In genomic region chr6:167403427-167403826, GRCh38 we compare ENCODE assay signal across 29 cellular contexts.
"Had no signal": no experiment of that assay in that cellular context is flagged by ENCODE, and none has a peak within 500 bp of the region (broad histone marks: within the 10 kb centered on the region; RNA-seq: fewer than 3 reads in every experiment).

No MANE protein-coding gene starts in this region.

- H3K9me3 Mint-ChIP-seq: naive thymus-derived CD8-positive, alpha-beta T cell; nephron; neural crest cell; stimulated activated naive B cell treated with anti-CD40 and anti-IgM and Interleukin-4, amounts not matched to agents 10 μg/mL and 1 μg/mL and 100 μg/mL, for 72 hours had no signal

- ATAC-seq: left cardiac atrium; left lung; lower lobe of right lung; naive thymus-derived CD8-positive, alpha-beta T cell; sciatic nerve; stimulated activated naive B cell treated with anti-CD40 and anti-IgM and Interleukin-4, amounts not matched to agents 10 μg/mL and 1 μg/mL and 100 μg/mL, for 72 hours; stimulated activated naive CD8-positive, alpha-beta T cell treated with anti-CD3 and anti-CD28 coated beads, Interleukin-15, Interleukin-2, amounts not matched to agents 100 U/mL and 50 U/mL, for 24 hours had no signal

- H3K4me3 Mint-ChIP-seq: immature natural killer cell; naive thymus-derived CD8-positive, alpha-beta T cell; nephron; neural crest cell; stimulated activated naive B cell treated with anti-CD40 and anti-IgM and Interleukin-4, amounts not matched to agents 10 μg/mL and 1 μg/mL and 100 μg/mL, for 72 hours had no signal

- H3K4me3 ChIP-seq: left lung, lower lobe of right lung, ovary, right atrium auricular region, skin epidermis, stomach, testis, thyroid gland, transverse colon, upper lobe of left lung, vagina had no signal

- H3K4me1 Mint-ChIP-seq: immature natural killer cell; naive thymus-derived CD8-positive, alpha-beta T cell; nephron; stimulated activated naive B cell treated with anti-CD40 and anti-IgM and Interleukin-4, amounts not matched to agents 10 μg/mL and 1 μg/mL and 100 μg/mL, for 72 hours had no signal

- H3K27me3 ChIP-seq: left lung, ovary, right atrium auricular region, stomach, testis, thyroid gland, transverse colon, upper lobe of left lung, vagina had no signal

- H3K36me3 Mint-ChIP-seq: immature natural killer cell; naive thymus-derived CD8-positive, alpha-beta T cell; stimulated activated naive B cell treated with anti-CD40 and anti-IgM and Interleukin-4, amounts not matched to agents 10 μg/mL and 1 μg/mL and 100 μg/mL, for 72 hours had no signal

- FAIRE-seq: islet of Langerhans had no signal

- H3K4me1 ChIP-seq: left lung, lower lobe of right lung, right atrium auricular region, stomach, testis, upper lobe of left lung, vagina had no signal

- H3K9me3 ChIP-seq: left lung, lower lobe of right lung, ovary, right atrium auricular region, stomach, testis, thyroid gland, transverse colon, upper lobe of left lung, vagina had no signal

- H3K36me3 ChIP-seq: left lung, lower lobe of right lung, ovary, right atrium auricular region, stomach, thyroid gland, transverse colon, upper lobe of left lung, vagina had no signal

- DNase-seq: hypothalamus; immature natural killer cell; kidney glomerular epithelial cell; left cardiac atrium; left lung; lower lobe of right lung; mammary epithelial cell; mesenchymal stem cell; naive thymus-derived CD8-positive, alpha-beta T cell; ovary; stimulated activated CD4-positive, alpha-beta T cell treated with anti-CD3 and anti-CD28 coated beads, Interleukin-12 subunit alpha, Interleukin-12 subunit beta, amount 100 ng/mL, for 4 hours; stimulated activated CD4-positive, alpha-beta T cell treated with anti-CD3 and anti-CD28 coated beads, Interleukin-15, amount 100 ng/mL, for 24 hours; stimulated activated CD4-positive, alpha-beta T cell treated with anti-CD3 and anti-CD28 coated beads, Interleukin-2, amount 100 ng/mL, for 24 hours; stimulated activated CD4-positive, alpha-beta T cell treated with anti-CD3 and anti-CD28 coated beads, Interleukin-4, amount 100 ng/mL, for 1 hour; stimulated activated naive B cell treated with anti-CD40 and anti-IgM and Interleukin-4, amounts not matched to agents 10 μg/mL and 1 μg/mL and 100 μg/mL, for 72 hours; stimulated activated naive CD8-positive, alpha-beta T cell treated with anti-CD3 and anti-CD28 coated beads, Interleukin-15, Interleukin-2, amounts not matched to agents 100 U/mL and 50 U/mL, for 24 hours; stomach; testis; thyroid gland; transverse colon; upper lobe of left lung had no signal

- H3K27ac Mint-ChIP-seq: immature natural killer cell; naive thymus-derived CD8-positive, alpha-beta T cell; nephron; progenitor cell of endocrine pancreas; stimulated activated naive B cell treated with anti-CD40 and anti-IgM and Interleukin-4, amounts not matched to agents 10 μg/mL and 1 μg/mL and 100 μg/mL, for 72 hours had no signal

- H3K27ac ChIP-seq: left lung, lower lobe of right lung, ovary, right atrium auricular region, skin epidermis, stomach, testis, thyroid gland, transverse colon, upper lobe of left lung, vagina had no signal
